ENCODE assay signal across 13 cellular contexts in the genomic region with DNA sequence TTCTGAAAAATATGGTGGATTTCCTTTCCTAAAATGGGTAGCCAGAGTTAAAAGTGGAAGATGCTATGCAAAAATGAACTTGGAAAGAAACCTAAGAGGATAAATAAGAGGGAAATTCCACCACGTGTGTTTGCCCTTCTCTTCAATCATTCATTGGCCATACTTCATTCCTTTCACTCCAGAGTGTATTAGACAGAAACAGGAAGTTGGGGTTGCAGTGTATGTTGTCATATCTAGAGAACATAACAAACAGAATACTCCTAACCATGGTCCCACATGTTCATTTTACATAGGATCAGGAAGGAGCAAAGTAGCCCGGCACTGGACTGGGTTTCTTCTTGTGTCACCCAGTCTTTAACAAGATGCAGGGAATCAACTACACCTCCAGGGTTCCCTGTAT. TPM values are rescaled to one million over a fixed set of nuclear protein-coding genes. Genes with fewer than 3 reads are reported as not detected.
DNase-seq lines count a peak whose midpoint lies in the region; ATAC-seq, FAIRE-seq and TF ChIP-seq lines count a peak whose summit lies in the region.
"Had no signal": no experiment of that assay in that cellular context is flagged by ENCODE, and none has a peak within 500 bp of the region (broad histone marks: within the 10 kb centered on the region; RNA-seq: fewer than 3 reads in every experiment).

No MANE protein-coding gene starts in this region.

- no peak for TF ChIP-seq CTCF in foreskin keratinocyte (conservative IDR thresholded peaks at IDR 0.05)
- TF ChIP-seq CTCF in kidney (IDR thresholded peaks at IDR 0.05; ENCODE audit: borderline replicate concordance, extremely low read depth, insufficient read depth), result no peak

- peak; percentile 13 for DNase-seq in NAMALWA (ENCODE audit: low spot score)
- peak in 1 of 2 donors; percentile 28 for DNase-seq in foreskin keratinocyte
- no peak for DNase-seq in NCI-H345 treated with DMSO at 0.1 percent for 48 hours (lab: John Stamatoyannopoulos, UW; ENCODE audit: unreplicated experiment)
- no peak for DNase-seq in GOT3 (lab: John Stamatoyannopoulos, UW)
- DNase-seq in kidney, result no peak
- DNase-seq: adrenal gland; effector CD4-positive, alpha-beta T cell; NCI-H1436 treated with DMSO at 0.1 percent for 48 hours; retina had no signal

- H3K9ac ChIP-seq in kidney (ENCODE audit: low read length in 2 of 2), result no peak overlapping the region

- no peaks in the 10 kb centered on the region for H3K27me3 ChIP-seq in foreskin keratinocyte
- H3K27me3 ChIP-seq: adrenal gland had no signal

- no peaks in the 10 kb centered on the region for H3K9me3 ChIP-seq in kidney (ENCODE audit: control insufficient read depth in 1 of 2, low read length in 2 of 2)
- H3K9me3 ChIP-seq: adrenal gland, thoracic aorta had no signal

- no peaks in the 10 kb centered on the region for H3K36me3 ChIP-seq in kidney (ENCODE audit: control insufficient read depth in 1 of 2, insufficient read depth in 2 of 2, low read length in 2 of 2)
- H3K36me3 ChIP-seq: adrenal gland, thoracic aorta had no signal

- FAIRE-seq in kidney (lab: Jason Lieb, UNC), result no peak

- H3K27ac ChIP-seq in foreskin keratinocyte, result no peak overlapping the region
- H3K27ac ChIP-seq in kidney (ENCODE audit: low read depth in 2 of 2, low read length in 2 of 2), result no peak overlapping the region
- H3K27ac ChIP-seq: adrenal gland, thoracic aorta had no signal

- no peak overlapping the region for H3K4me3 ChIP-seq in kidney (ENCODE audit: low read length in 2 of 2)
- H3K4me3 ChIP-seq: adrenal gland, thoracic aorta had no signal

- ATAC-seq in GM18499 (IDR thresholded peaks at IDR 0.05; ENCODE audit: insufficient read depth, unreplicated experiment), result peak; percentile 59
- ATAC-seq in HG02610 (IDR thresholded peaks at IDR 0.05; ENCODE audit: unreplicated experiment), result peak; percentile 72
- peak; percentile 21 for ATAC-seq in foreskin keratinocyte
- no peak for ATAC-seq in HG03095 (IDR thresholded peaks at IDR 0.05; ENCODE audit: unreplicated experiment)

- intact Hi-C loops in kidney (cut with DNase I), result no loop called here

- H3K4me1 ChIP-seq in foreskin keratinocyte (no peaks in the 10 kb centered on the region), kidney (ENCODE audit: control insufficient read depth in 1 of 2, insufficient read depth in 1 of 2, low read depth in 1 of 2, low read length in 2 of 2) (no peaks in the 10 kb centered on the region)
- H3K4me1 ChIP-seq: adrenal gland had no signal

RNA-seq across cellular contexts. Expression of gene GPBP1, which starts 7.6 kb away (rescaled TPM):
- total RNA-seq in foreskin keratinocyte (49.5 and 53.5 TPM in 2 replicates), kidney (80.9 TPM)
- polyA plus RNA-seq in foreskin keratinocyte (24.7 and 30.2 TPM in 2 replicates), kidney (ENCODE audit: insufficient read depth, low read depth, low replicate concordance) (52.7 TPM)
